8 cellular contexts compared by ENCODE assay signal in the genomic region with DNA sequence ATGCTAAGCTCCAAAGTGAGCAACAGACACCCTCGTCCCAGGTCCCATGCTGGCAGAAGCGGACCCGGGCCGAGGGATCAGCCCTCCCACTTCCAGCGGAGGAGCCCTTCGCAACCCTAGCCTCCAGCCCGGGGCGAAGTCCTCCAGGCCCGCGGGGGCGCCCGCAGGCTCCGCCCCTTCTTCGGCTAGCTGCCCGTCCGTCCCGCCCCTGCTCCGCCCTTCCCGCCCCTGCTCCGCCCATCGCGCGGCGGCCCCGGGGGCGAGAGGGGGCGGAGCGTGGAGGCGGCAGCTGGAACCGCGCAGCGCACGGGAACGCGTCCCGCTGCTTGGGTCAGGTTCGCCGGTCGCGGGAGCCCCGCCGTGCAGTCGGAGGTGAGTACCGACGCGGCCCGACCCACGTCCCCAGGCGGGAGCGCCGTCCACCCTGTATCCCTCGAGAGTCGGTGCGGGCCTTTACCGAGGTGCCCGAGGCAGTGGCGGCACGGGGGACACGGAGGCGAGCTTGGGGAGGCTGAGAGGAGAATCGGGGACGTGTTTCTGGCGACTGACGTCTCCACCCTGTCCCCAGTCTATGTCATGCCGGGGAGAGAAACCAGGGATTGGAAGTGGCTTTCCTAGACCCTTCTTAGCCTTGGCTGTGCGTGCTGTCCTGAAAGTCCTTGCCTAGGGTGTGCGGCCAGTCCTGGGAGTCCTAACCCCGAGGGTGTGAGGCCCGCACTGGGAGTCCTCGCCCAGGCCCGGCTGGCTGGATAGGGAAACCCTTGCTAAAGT. TPM values are rescaled to one million over a fixed set of nuclear protein-coding genes. Genes with fewer than 3 reads are reported as not detected.
DNase-seq lines count a peak whose midpoint lies in the region; ATAC-seq and TF ChIP-seq lines count a peak whose summit lies in the region.

A gene (plus strand): TSS at position 280 of the 771 bp plus-strand sequence. CDS start 20,864 bp downstream, outside the sequence.

- H3K4me3 ChIP-seq in BLaER1 = peak within 1 kb of the TSS; percentile 88
- H3K4me3 ChIP-seq in liver (ENCODE audit: low read depth in 1 of 3, low read length in 3 of 3) = peak within 1 kb of the TSS; percentile 77 to 85 (median 84)

- H3K36me3 Mint-ChIP-seq in dendritic cell treated with granulocyte-macrophage colony-stimulating factor and Interleukin-4, amounts not matched to agents 40 ng/mL and 50 ng/mL, for 4 days (ENCODE audit: low read depth) = peaks cover 8% of the 10 kb centered on the region

- peaks cover 26% of the 10 kb centered on the region for H3K4me1 Mint-ChIP-seq in dendritic cell treated with granulocyte-macrophage colony-stimulating factor and Interleukin-4, amounts not matched to agents 40 ng/mL and 50 ng/mL, for 4 days (ENCODE audit: low read depth)

- peak; percentile 98 for ATAC-seq in HG03354 (IDR thresholded peaks at IDR 0.05; ENCODE audit: poor library complexity, severe bottlenecking, unreplicated experiment)

- TF ChIP-seq CTCF in liver (IDR thresholded peaks at IDR 0.05; ENCODE audit: low read depth, low read length, missing input control) = no peak

- H3K4me1 ChIP-seq in BLaER1 (peaks cover 22% of the 10 kb centered on the region), liver (ENCODE audit: control insufficient read depth in 4 of 4, insufficient read depth in 4 of 4, low read length in 3 of 4) (peaks cover 10 to 48% (median 35%) of the 10 kb centered on the region in 4 donors)

- under 1% methylated on average over 71 of the region's 71 CpGs for WGBS in liver

- TF ChIP-seq RAD21 in liver (IDR thresholded peaks at IDR 0.05) = peak in 1 of 2 donors; percentile 44

- H3K27me3 ChIP-seq in BLaER1 (no peaks in the 10 kb centered on the region), liver (ENCODE audit: control insufficient read depth in 4 of 4, insufficient read depth in 4 of 4, low read length in 3 of 4) (no peaks in the 10 kb centered on the region)

- peaks cover 26% of the 10 kb centered on the region for H3K27me3 Mint-ChIP-seq in dendritic cell treated with granulocyte-macrophage colony-stimulating factor and Interleukin-4, amounts not matched to agents 40 ng/mL and 50 ng/mL, for 4 days

- peak; percentile 63 for TF ChIP-seq POLR2A in GM19099 (IDR thresholded peaks at IDR 0.05; ENCODE audit: extremely low read depth, insufficient read length, low read depth)

- H3K9me3 ChIP-seq in BLaER1 (no peaks in the 10 kb centered on the region), liver (ENCODE audit: control insufficient read depth in 4 of 4, low read length in 3 of 4) (no peaks in the 10 kb centered on the region)

- H4K20me1 ChIP-seq in BLaER1 = peaks cover 8% of the 10 kb centered on the region; the same call in 1 of the 2 replicates

- peak within 1 kb of the TSS; percentile 80 for H3K27ac Mint-ChIP-seq in dendritic cell treated with granulocyte-macrophage colony-stimulating factor and Interleukin-4, amounts not matched to agents 40 ng/mL and 50 ng/mL, for 4 days

- H3K9ac ChIP-seq in BLaER1 = peak within 1 kb of the TSS; percentile 84
- peak within 1 kb of the TSS; percentile 74 to 79 for H3K9ac ChIP-seq in liver (ENCODE audit: low read depth in 1 of 2, low read length in 2 of 2)

- intact Hi-C loops in dendritic cell treated with granulocyte-macrophage colony-stimulating factor and Interleukin-4, amounts not matched to agents 40 ng/mL and 50 ng/mL, for 4 days (cut with micrococcal nuclease) = loop anchor here (1.0 to 2.0 kb wide), 3 partner anchors 142 to 188 kb away; a partner anchor contains a TSS

- peak within 1 kb of the TSS; percentile 86 for H3K4me2 ChIP-seq in BLaER1

- no peaks in the 10 kb centered on the region for H3K9me3 Mint-ChIP-seq in dendritic cell treated with granulocyte-macrophage colony-stimulating factor and Interleukin-4, amounts not matched to agents 40 ng/mL and 50 ng/mL, for 4 days

- H3K27ac ChIP-seq in BLaER1 (peak within 1 kb of the TSS; percentile 64), liver (ENCODE audit: low read depth in 1 of 2, low read length in 2 of 2) (peak within 1 kb of the TSS; percentile 82 to 83)

- H3K36me3 ChIP-seq in BLaER1 (no peaks in the 10 kb centered on the region), liver (ENCODE audit: control insufficient read depth in 4 of 4, insufficient read depth in 3 of 4, low read depth in 1 of 4, low read length in 3 of 4) (peaks cover 0 to 3% (median under 1%) of the 10 kb centered on the region in 4 donors)

- peak within 1 kb of the TSS; percentile 87 for H3K4me3 Mint-ChIP-seq in dendritic cell treated with granulocyte-macrophage colony-stimulating factor and Interleukin-4, amounts not matched to agents 40 ng/mL and 50 ng/mL, for 4 days

- DNase-seq in NCI-H526 (lab: John Stamatoyannopoulos, UW) = peak; percentile 33 to 93
- DNase-seq in activated CD4-positive, alpha-beta T cell treated with anti-CD3 and anti-CD28 coated beads, Interleukin-2, amount 50 U/mL, for 4 hours = peak; percentile 78 to 79
- DNase-seq in stimulated activated CD4-positive, alpha-beta T cell treated with anti-CD3 and anti-CD28 coated beads, Interleukin-4, amount 100 ng/mL, for 1 hour = peak; percentile 88

TF ChIP-seq in liver, 16 proteins besides CTCF, POLR2A, EP300 and RAD21:
- TF ChIP-seq YY1 (IDR thresholded peaks at IDR 0.05) (peak; percentile 80), GABPA (IDR thresholded peaks at IDR 0.05 in 1 of 2, conservative IDR thresholded peaks at IDR 0.05 in 1 of 2) (no peak), SP1 (IDR thresholded peaks at IDR 0.05) (peak; percentile 90), RXRA (IDR thresholded peaks at IDR 0.05) (peak in 1 of 2 donors; percentile 42), TAF1 (conservative IDR thresholded peaks at IDR 0.05) (peak; percentile 26), HNF4G (IDR thresholded peaks at IDR 0.05) (peak; percentile 77), JUND (IDR thresholded peaks at IDR 0.05) (no peak), NR2F2 (IDR thresholded peaks at IDR 0.05) (peak; percentile 3), FOXA2 (IDR thresholded peaks at IDR 0.05) (peak; percentile 21), EGR1 (IDR thresholded peaks at IDR 0.05; ENCODE audit: low read depth in 2 of 2) (peak; percentile 67 to 97), FOXA1 (IDR thresholded peaks at IDR 0.05) (no peak), HNF4A (conservative IDR thresholded peaks at IDR 0.05) (peak; percentile 83 to 86)
- TF ChIP-seq, protein P1, sequence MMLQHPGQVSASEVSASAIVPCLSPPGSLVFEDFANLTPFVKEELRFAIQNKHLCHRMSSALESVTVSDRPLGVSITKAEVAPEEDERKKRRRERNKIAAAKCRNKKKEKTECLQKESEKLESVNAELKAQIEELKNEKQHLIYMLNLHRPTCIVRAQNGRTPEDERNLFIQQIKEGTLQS (IDR thresholded peaks at IDR 0.05) = no peak
- TF ChIP-seq, protein P2, sequence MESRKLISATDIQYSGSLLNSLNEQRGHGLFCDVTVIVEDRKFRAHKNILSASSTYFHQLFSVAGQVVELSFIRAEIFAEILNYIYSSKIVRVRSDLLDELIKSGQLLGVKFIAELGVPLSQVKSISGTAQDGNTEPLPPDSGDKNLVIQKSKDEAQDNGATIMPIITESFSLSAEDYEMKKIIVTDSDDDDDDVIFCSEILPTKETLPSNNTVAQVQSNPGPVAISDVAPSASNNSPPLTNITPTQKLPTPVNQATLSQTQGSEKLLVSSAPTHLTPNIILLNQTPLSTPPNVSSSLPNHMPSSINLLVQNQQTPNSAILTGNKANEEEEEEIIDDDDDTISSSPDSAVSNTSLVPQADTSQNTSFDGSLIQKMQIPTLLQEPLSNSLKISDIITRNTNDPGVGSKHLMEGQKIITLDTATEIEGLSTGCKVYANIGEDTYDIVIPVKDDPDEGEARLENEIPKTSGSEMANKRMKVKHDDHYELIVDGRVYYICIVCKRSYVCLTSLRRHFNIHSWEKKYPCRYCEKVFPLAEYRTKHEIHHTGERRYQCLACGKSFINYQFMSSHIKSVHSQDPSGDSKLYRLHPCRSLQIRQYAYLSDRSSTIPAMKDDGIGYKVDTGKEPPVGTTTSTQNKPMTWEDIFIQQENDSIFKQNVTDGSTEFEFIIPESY (IDR thresholded peaks at IDR 0.05) = peak; percentile 19
- TF ChIP-seq, protein P3, sequence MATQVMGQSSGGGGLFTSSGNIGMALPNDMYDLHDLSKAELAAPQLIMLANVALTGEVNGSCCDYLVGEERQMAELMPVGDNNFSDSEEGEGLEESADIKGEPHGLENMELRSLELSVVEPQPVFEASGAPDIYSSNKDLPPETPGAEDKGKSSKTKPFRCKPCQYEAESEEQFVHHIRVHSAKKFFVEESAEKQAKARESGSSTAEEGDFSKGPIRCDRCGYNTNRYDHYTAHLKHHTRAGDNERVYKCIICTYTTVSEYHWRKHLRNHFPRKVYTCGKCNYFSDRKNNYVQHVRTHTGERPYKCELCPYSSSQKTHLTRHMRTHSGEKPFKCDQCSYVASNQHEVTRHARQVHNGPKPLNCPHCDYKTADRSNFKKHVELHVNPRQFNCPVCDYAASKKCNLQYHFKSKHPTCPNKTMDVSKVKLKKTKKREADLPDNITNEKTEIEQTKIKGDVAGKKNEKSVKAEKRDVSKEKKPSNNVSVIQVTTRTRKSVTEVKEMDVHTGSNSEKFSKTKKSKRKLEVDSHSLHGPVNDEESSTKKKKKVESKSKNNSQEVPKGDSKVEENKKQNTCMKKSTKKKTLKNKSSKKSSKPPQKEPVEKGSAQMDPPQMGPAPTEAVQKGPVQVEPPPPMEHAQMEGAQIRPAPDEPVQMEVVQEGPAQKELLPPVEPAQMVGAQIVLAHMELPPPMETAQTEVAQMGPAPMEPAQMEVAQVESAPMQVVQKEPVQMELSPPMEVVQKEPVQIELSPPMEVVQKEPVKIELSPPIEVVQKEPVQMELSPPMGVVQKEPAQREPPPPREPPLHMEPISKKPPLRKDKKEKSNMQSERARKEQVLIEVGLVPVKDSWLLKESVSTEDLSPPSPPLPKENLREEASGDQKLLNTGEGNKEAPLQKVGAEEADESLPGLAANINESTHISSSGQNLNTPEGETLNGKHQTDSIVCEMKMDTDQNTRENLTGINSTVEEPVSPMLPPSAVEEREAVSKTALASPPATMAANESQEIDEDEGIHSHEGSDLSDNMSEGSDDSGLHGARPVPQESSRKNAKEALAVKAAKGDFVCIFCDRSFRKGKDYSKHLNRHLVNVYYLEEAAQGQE (IDR thresholded peaks at IDR 0.05) = no peak
- TF ChIP-seq, protein P4, sequence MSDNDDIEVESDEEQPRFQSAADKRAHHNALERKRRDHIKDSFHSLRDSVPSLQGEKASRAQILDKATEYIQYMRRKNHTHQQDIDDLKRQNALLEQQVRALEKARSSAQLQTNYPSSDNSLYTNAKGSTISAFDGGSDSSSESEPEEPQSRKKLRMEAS (IDR thresholded peaks at IDR 0.05) = peak; percentile 60

RNA-seq across cellular contexts. Expression of the gene that starts here (rescaled TPM):
- total RNA-seq in liver = 10 to 100 TPM; 41.3 to 78.5 TPM
- polyA plus RNA-seq in liver = 10 to 100 TPM; 46.9 to 72.1 TPM

Comparison
In these comparisons a context has a peak if more than half of its experiments do, and no peak if none do; other contexts are left out.
1. Peak in every context shown above with its lines: DNase-seq, ATAC-seq, H3K4me3 ChIP-seq and H3K27ac ChIP-seq.